8 cellular contexts compared by ENCODE assay signal in the genomic region with DNA sequence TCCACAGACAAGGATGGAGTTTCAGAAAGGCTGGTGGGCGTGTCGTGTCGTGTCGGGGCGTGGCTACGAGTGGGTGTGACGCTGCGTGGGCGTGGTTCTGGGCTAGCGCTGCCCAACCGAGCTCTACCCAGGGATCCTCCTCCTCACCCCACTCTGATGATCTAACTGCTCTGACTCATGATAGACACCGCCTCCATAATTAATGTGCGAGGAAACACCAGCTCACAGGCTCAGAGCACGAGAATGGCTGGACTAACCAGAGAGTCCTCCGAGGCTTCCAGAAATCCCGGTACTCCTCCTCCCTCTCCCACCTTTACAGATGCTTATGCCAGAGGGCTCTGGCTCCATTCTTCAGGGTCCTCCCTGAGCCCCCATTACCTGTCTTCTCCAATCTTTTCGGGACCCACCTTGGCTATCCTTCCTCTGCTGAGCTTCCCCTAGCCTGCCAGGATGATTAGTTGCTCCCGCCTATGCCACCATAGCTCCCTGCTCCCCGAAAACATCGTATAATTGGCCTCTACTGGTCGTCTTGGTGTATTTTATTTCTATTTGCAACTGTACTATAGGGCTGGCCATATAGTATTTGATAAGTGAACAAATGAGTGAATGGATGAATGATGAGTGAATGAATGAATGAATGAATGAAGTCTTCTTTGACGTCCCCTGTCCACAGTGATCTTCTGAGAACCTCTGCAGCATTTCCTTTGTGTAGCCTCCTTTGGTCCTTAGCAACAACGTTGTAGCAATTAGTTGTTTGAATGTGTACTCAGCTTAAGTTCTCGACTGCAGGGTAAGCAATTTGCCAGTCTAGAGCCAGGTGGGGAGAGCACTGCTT. TPM values are rescaled to one million over a fixed set of nuclear protein-coding genes. Genes with fewer than 3 reads are reported as not detected.
DNase-seq lines count a peak whose midpoint lies in the region; ATAC-seq and TF ChIP-seq lines count a peak whose summit lies in the region.

No MANE protein-coding gene starts in this region.

- DNase-seq in CD8-positive, alpha-beta memory T cell: peak; percentile 11 to 67 (median 37)
- DNase-seq in NOMO-1 (lab: John Stamatoyannopoulos, UW; ENCODE audit: unreplicated experiment in 2 of 2) (peak; percentile 97 to 98), epithelial cell of prostate (ENCODE audit: low read depth, low spot score) (peak; percentile 83), mesothelial cell of epicardium (ENCODE audit: low spot score in 2 of 2, unreplicated experiment in 2 of 2) (peak; percentile 75 to 91)
- peak; percentile 84 for DNase-seq in activated CD8-positive, alpha-beta memory T cell treated with anti-CD3 and anti-CD28 coated beads, Interleukin-2, amount 10 ng/mL, durations not matched to agents 7 days and 5 days
- peak; percentile 54 for DNase-seq in stimulated activated CD8-positive, alpha-beta memory T cell treated with anti-CD3 and anti-CD28 coated beads, Interleukin-4, amount 100 ng/mL, for 24 hours (ENCODE audit: low read depth)

- no peaks in the 10 kb centered on the region for H3K9me3 Mint-ChIP-seq in CD8-positive, alpha-beta memory T cell
- H3K9me3 Mint-ChIP-seq in activated CD8-positive, alpha-beta memory T cell treated with anti-CD3 and anti-CD28 coated beads, Interleukin-2, amount 10 ng/mL, durations not matched to agents 7 days and 5 days (ENCODE audit: low read depth): no peaks in the 10 kb centered on the region
- H3K9me3 Mint-ChIP-seq in mesothelial cell of epicardium: no peaks in the 10 kb centered on the region

- H3K27ac Mint-ChIP-seq in CD8-positive, alpha-beta memory T cell: peak overlapping the region in 2 of 8 donors; percentile 23 to 75
- H3K27ac Mint-ChIP-seq in activated CD8-positive, alpha-beta memory T cell treated with anti-CD3 and anti-CD28 coated beads, Interleukin-2, amount 10 ng/mL, durations not matched to agents 7 days and 5 days: peak overlapping the region; percentile 65
- peak overlapping the region; percentile 76 for H3K27ac Mint-ChIP-seq in mesothelial cell of epicardium

- H3K4me1 ChIP-seq in CD8-positive, alpha-beta memory T cell (ENCODE audit: insufficient read depth, low read length): no peaks in the 10 kb centered on the region

- CTCF ChIA-PET in CD8-positive, alpha-beta memory T cell (lab: Charles Lee): interaction anchor here (1.1 kb wide), 1 partner anchor 21 kb away, joined by 3 read pairs; a partner anchor contains a TSS
- CTCF ChIA-PET in activated CD8-positive, alpha-beta memory T cell treated with anti-CD3 and anti-CD28 coated beads, Interleukin-2, amount 10 ng/mL, durations not matched to agents 7 days and 5 days (lab: Charles Lee): interaction anchor here (0.6 to 2.3 kb wide), 8 partner anchors 10 to 482 kb away, joined by 3 to 18 read pairs (median 4); no protein-coding TSS in a partner anchor

- peak overlapping the region; percentile 43 for H3K4me3 ChIP-seq in CD8-positive, alpha-beta memory T cell (ENCODE audit: low read length)

- H3K9me3 ChIP-seq in CD8-positive, alpha-beta memory T cell (ENCODE audit: low read length): no peaks in the 10 kb centered on the region

- peaks cover 0 to 5% (median 2%) of the 10 kb centered on the region in 3 donors for H3K36me3 Mint-ChIP-seq in CD8-positive, alpha-beta memory T cell
- no peaks in the 10 kb centered on the region for H3K36me3 Mint-ChIP-seq in activated CD8-positive, alpha-beta memory T cell treated with anti-CD3 and anti-CD28 coated beads, Interleukin-2, amount 10 ng/mL, durations not matched to agents 7 days and 5 days
- peaks cover 7% of the 10 kb centered on the region for H3K36me3 Mint-ChIP-seq in mesothelial cell of epicardium

- H3K27me3 ChIP-seq in CD8-positive, alpha-beta memory T cell (ENCODE audit: insufficient read depth, low read length, poor library complexity, severe bottlenecking): no peaks in the 10 kb centered on the region

- POLR2A ChIA-PET in CD8-positive, alpha-beta memory T cell (lab: Charles Lee): no interaction called here

- H3K36me3 ChIP-seq in CD8-positive, alpha-beta memory T cell (ENCODE audit: insufficient read depth, low read length): no peaks in the 10 kb centered on the region

- peak overlapping the region; percentile 72 for H3K27ac ChIP-seq in CD8-positive, alpha-beta memory T cell (ENCODE audit: low read depth, low read length)
- H3K27ac ChIP-seq in epithelial cell of prostate: peak overlapping the region; percentile 36

- H3K27me3 Mint-ChIP-seq in CD8-positive, alpha-beta memory T cell: no peaks in the 10 kb centered on the region
- H3K27me3 Mint-ChIP-seq in activated CD8-positive, alpha-beta memory T cell treated with anti-CD3 and anti-CD28 coated beads, Interleukin-2, amount 10 ng/mL, durations not matched to agents 7 days and 5 days: no peaks in the 10 kb centered on the region
- H3K27me3 Mint-ChIP-seq in mesothelial cell of epicardium (ENCODE audit: low read depth): no peaks in the 10 kb centered on the region

- H3K4me1 Mint-ChIP-seq in CD8-positive, alpha-beta memory T cell: peaks cover 6 to 11% (median 7%) of the 10 kb centered on the region in 3 donors
- H3K4me1 Mint-ChIP-seq in activated CD8-positive, alpha-beta memory T cell treated with anti-CD3 and anti-CD28 coated beads, Interleukin-2, amount 10 ng/mL, durations not matched to agents 7 days and 5 days: peaks cover 19% of the 10 kb centered on the region
- peaks cover 16% of the 10 kb centered on the region for H3K4me1 Mint-ChIP-seq in mesothelial cell of epicardium

- no peak overlapping the region for H3K4me3 Mint-ChIP-seq in CD8-positive, alpha-beta memory T cell
- H3K4me3 Mint-ChIP-seq in activated CD8-positive, alpha-beta memory T cell treated with anti-CD3 and anti-CD28 coated beads, Interleukin-2, amount 10 ng/mL, durations not matched to agents 7 days and 5 days: peak overlapping the region; percentile 29
- H3K4me3 Mint-ChIP-seq in mesothelial cell of epicardium: no peak overlapping the region

- ATAC-seq in HG03354 (IDR thresholded peaks at IDR 0.05; ENCODE audit: poor library complexity, severe bottlenecking, unreplicated experiment): peak; percentile 80
- peak; percentile 97 for ATAC-seq in activated CD8-positive, alpha-beta memory T cell treated with anti-CD3 and anti-CD28 coated beads, Interleukin-2, amount 10 ng/mL, durations not matched to agents 7 days and 5 days
- no peak for ATAC-seq in GM21576 (IDR thresholded peaks at IDR 0.05; ENCODE audit: unreplicated experiment)

- TF ChIP-seq CTCF in mesothelial cell of epicardium (IDR thresholded peaks at IDR 0.05; ENCODE audit: unreplicated experiment): no peak

RNA-seq across cellular contexts. Expression of a gene that starts 21.7 kb away (rescaled TPM):
- total RNA-seq in CD8-positive, alpha-beta memory T cell: 1 to 10 TPM; 1.4 to 1.5 TPM
- polyA plus RNA-seq in CD8-positive, alpha-beta memory T cell: 1.5 TPM
- total RNA-seq in activated CD8-positive, alpha-beta memory T cell treated with anti-CD3 and anti-CD28 coated beads, Interleukin-2, amount 10 ng/mL, durations not matched to agents 7 days and 5 days: 1 to 10 TPM; 1.7 to 2.0 TPM
- total RNA-seq in mesothelial cell of epicardium: 10.4 to 11.3 TPM (median 10.9 TPM) in 3 replicates

RNA-seq across cellular contexts. Expression of a gene that starts 31.0 kb away (rescaled TPM):
- total RNA-seq in CD8-positive, alpha-beta memory T cell: under 1 TPM in 1 of 2 experiments, not detected in 1; 0.11 TPM
- polyA plus RNA-seq in CD8-positive, alpha-beta memory T cell: not detected
- under 1 TPM; 0.12 to 0.20 TPM for total RNA-seq in activated CD8-positive, alpha-beta memory T cell treated with anti-CD3 and anti-CD28 coated beads, Interleukin-2, amount 10 ng/mL, durations not matched to agents 7 days and 5 days
- 114 to 125 TPM (median 116 TPM) in 3 replicates for total RNA-seq in mesothelial cell of epicardium

Comparison
In these comparisons a context has a peak if more than half of its experiments do, and no peak if none do; other contexts are left out.
1. DNase-seq: peak in every context shown above with its lines; median percentile 98 in NOMO-1; 84 in activated CD8-positive, alpha-beta memory T cell treated with anti-CD3 and anti-CD28 coated beads, Interleukin-2, amount 10 ng/mL, durations not matched to agents 7 days and 5 days; 83 in epithelial cell of prostate; 83 in mesothelial cell of epicardium; 54 in stimulated activated CD8-positive, alpha-beta memory T cell treated with anti-CD3 and anti-CD28 coated beads, Interleukin-4, amount 100 ng/mL, for 24 hours; 37 in CD8-positive, alpha-beta memory T cell.
2. RNA of a gene that starts 31.0 kb away (total RNA-seq): 114 to 125 TPM in mesothelial cell of epicardium; 0.12 to 0.20 TPM in activated CD8-positive, alpha-beta memory T cell treated with anti-CD3 and anti-CD28 coated beads, Interleukin-2, amount 10 ng/mL, durations not matched to agents 7 days and 5 days and 0.11 TPM in CD8-positive, alpha-beta memory T cell; every median in the first group is over 10 times any median in the second.